23 cellular contexts compared by ENCODE assay signal in genomic region chr3:3065876-3066275, GRCh38. TPM values are rescaled to one million over a fixed set of nuclear protein-coding genes. Genes with fewer than 3 reads are reported as not detected.
DNase-seq lines count a peak whose midpoint lies in the region; ATAC-seq and TF ChIP-seq lines count a peak whose summit lies in the region.
"Had no signal": no experiment of that assay in that cellular context is flagged by ENCODE, and none has a peak within 500 bp of the region (broad histone marks: within the 10 kb centered on the region; RNA-seq: fewer than 3 reads in every experiment).

No MANE protein-coding gene starts in this region.

- H3K27ac ChIP-seq in caudate nucleus (ENCODE audit: low read depth, low read length) = no peak overlapping the region
- H3K27ac ChIP-seq: esophagus muscularis mucosa, HL-60, tibial nerve had no signal

- no peaks in the 10 kb centered on the region for H3K36me3 Mint-ChIP-seq in osteocyte (ENCODE audit: unreplicated experiment)
- H3K36me3 Mint-ChIP-seq: activated naive CD4-positive, alpha-beta T cell treated with anti-CD3 and anti-CD28 coated beads, Interleukin-2, amount 50 U/mL, for 24 hours; brain; CD14-positive monocyte; memory B cell; natural killer cell treated with Interleukin-12 subunit alpha and Interleukin-12 subunit beta and Interleukin-15 and Interleukin-18, amount 100 ng/mL, for 72 hours; T-cell had no signal

- H3K4me3 Mint-ChIP-seq in osteocyte (ENCODE audit: unreplicated experiment) = no peak overlapping the region
- H3K4me3 Mint-ChIP-seq: activated naive CD4-positive, alpha-beta T cell treated with anti-CD3 and anti-CD28 coated beads, Interleukin-2, amount 50 U/mL, for 24 hours; activated T-cell treated with anti-CD3 and anti-CD28 coated beads, Interleukin-2, amount 50 U/mL, for 24 hours; brain; CD14-positive monocyte; memory B cell; natural killer cell treated with Interleukin-12 subunit alpha and Interleukin-12 subunit beta and Interleukin-15 and Interleukin-18, amount 100 ng/mL, for 72 hours; T-cell had no signal

- H3K27me3 Mint-ChIP-seq in osteocyte (ENCODE audit: unreplicated experiment) = no peaks in the 10 kb centered on the region
- H3K27me3 Mint-ChIP-seq: activated naive CD4-positive, alpha-beta T cell treated with anti-CD3 and anti-CD28 coated beads, Interleukin-2, amount 50 U/mL, for 24 hours; activated T-cell treated with anti-CD3 and anti-CD28 coated beads, Interleukin-2, amount 50 U/mL, for 24 hours; natural killer cell treated with Interleukin-12 subunit alpha and Interleukin-12 subunit beta and Interleukin-15 and Interleukin-18, amount 100 ng/mL, for 72 hours; T-cell had no signal

- no peaks in the 10 kb centered on the region for H3K9me3 Mint-ChIP-seq in osteocyte (ENCODE audit: unreplicated experiment)
- H3K9me3 Mint-ChIP-seq: activated naive CD4-positive, alpha-beta T cell treated with anti-CD3 and anti-CD28 coated beads, Interleukin-2, amount 50 U/mL, for 24 hours; activated T-cell treated with anti-CD3 and anti-CD28 coated beads, Interleukin-2, amount 50 U/mL, for 24 hours; memory B cell; natural killer cell treated with Interleukin-12 subunit alpha and Interleukin-12 subunit beta and Interleukin-15 and Interleukin-18, amount 100 ng/mL, for 72 hours; T-cell had no signal

- H3K27ac Mint-ChIP-seq in osteocyte (ENCODE audit: unreplicated experiment) = no peak overlapping the region
- H3K27ac Mint-ChIP-seq: activated naive CD4-positive, alpha-beta T cell treated with anti-CD3 and anti-CD28 coated beads, Interleukin-2, amount 50 U/mL, for 24 hours; activated T-cell treated with anti-CD3 and anti-CD28 coated beads, Interleukin-2, amount 50 U/mL, for 24 hours; CD14-positive monocyte; memory B cell; natural killer cell treated with Interleukin-12 subunit alpha and Interleukin-12 subunit beta and Interleukin-15 and Interleukin-18, amount 100 ng/mL, for 72 hours; T-cell had no signal

- H3K4me1 Mint-ChIP-seq in osteocyte (ENCODE audit: unreplicated experiment) = no peaks in the 10 kb centered on the region
- H3K4me1 Mint-ChIP-seq: activated naive CD4-positive, alpha-beta T cell treated with anti-CD3 and anti-CD28 coated beads, Interleukin-2, amount 50 U/mL, for 24 hours; CD14-positive monocyte; memory B cell; T-cell had no signal

- no peak for TF ChIP-seq CTCF in fibroblast of mammary gland (conservative IDR thresholded peaks at IDR 0.05; ENCODE audit: control insufficient read depth, insufficient read depth, low read depth, low read length)
- TF ChIP-seq CTCF in osteocyte (IDR thresholded peaks at IDR 0.05) = no peak

- ATAC-seq in GM19455 (IDR thresholded peaks at IDR 0.05; ENCODE audit: unreplicated experiment) = peak; percentile 21
- ATAC-seq: natural killer cell treated with Interleukin-12 subunit alpha and Interleukin-12 subunit beta and Interleukin-15 and Interleukin-18, amount 100 ng/mL, for 72 hours; T-cell had no signal

- peak; percentile 85 for DNase-seq in A172 (ENCODE audit: low spot score)
- DNase-seq in LoVo (ENCODE audit: low spot score) = peak; percentile 53
- DNase-seq in fibroblast of mammary gland (ENCODE audit: low read depth) = peak; percentile 30
- DNase-seq in NCI-H1694 treated with DMSO at 0.1 percent for 48 hours (lab: John Stamatoyannopoulos, UW) = no peak
- DNase-seq in caudate nucleus (lab: John Stamatoyannopoulos, UW) = no peak
- no peak for DNase-seq in SK-N-DZ (ENCODE audit: low spot score)
- no peak for DNase-seq in osteocyte (ENCODE audit: extremely low spot score, unreplicated experiment)
- DNase-seq: activated CD4-positive, alpha-beta T cell treated with anti-CD3 and anti-CD28 coated beads, Interleukin-2, amount 50 U/mL, for 48 hours; activated T-cell treated with anti-CD3 and anti-CD28 coated beads, Interleukin-2, amount 50 U/mL, for 24 hours; DMS153; NCI-H1105 treated with DMSO at 0.1 percent for 48 hours; T-cell had no signal

- H3K4me3 ChIP-seq in fibroblast of mammary gland (ENCODE audit: control insufficient read depth, low read depth, low read length) = no peak overlapping the region
- H3K4me3 ChIP-seq: esophagus muscularis mucosa, tibial nerve had no signal

RNA-seq across cellular contexts. Expression of gene IL5RA, which starts 44.3 kb away (rescaled TPM):
- not detected in 2 replicates for total RNA-seq in A172 (2014; rRNA removed; shearing (Covaris generic))
- polyA plus RNA-seq in SK-N-DZ (2014; cell fraction: cytosol; rRNA removed) = not detected in 2 replicates
- polyA plus RNA-seq in SK-N-DZ (2014; cell fraction: nucleus; rRNA removed) = 0.14 TPM in 1 of 2 replicates, not detected in the other
- total RNA-seq in osteocyte = not detected in 2 replicates
- total RNA-seq: dermis microvascular lymphatic vessel endothelial cell, pulmonary artery endothelial cell had no signal
- polyA plus RNA-seq: CD14-positive monocyte had no signal

Comparison
In these comparisons a context has a peak if more than half of its experiments do, and no peak if none do; other contexts are left out.
1. DNase-seq: peak in A172 (single experiment), LoVo (single experiment) and fibroblast of mammary gland (single experiment); none in NCI-H1694 treated with DMSO at 0.1 percent for 48 hours (single experiment), caudate nucleus (0 of 61), SK-N-DZ (single experiment) and osteocyte (single experiment).